30 cellular contexts compared by ENCODE assay signal in the genomic region with DNA sequence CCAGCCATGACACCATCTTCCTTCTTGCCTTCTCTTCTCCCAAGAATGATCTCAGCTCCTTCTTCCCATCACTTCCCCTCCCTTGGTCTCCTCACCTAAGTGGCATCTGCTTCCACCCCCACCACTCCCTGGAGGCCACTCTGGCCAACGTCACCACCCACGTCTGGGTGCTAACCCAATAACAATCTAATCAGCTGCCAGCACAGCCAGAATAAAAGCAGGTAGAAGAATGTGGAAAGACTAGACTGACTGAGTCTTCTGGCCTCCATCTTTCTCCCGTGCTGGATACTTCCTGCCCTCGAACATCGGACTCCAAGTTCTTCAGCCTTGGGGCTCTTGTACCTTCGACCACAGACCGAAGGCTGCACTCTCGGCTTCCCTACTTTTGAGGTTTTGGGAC.
"Had no signal": no experiment of that assay in that cellular context is flagged by ENCODE, and none has a peak within 500 bp of the region (broad histone marks: within the 10 kb centered on the region; RNA-seq: fewer than 3 reads in every experiment).

No MANE protein-coding gene starts in this region.

- ATAC-seq: activated CD4-positive, alpha-beta T cell treated with anti-CD3 and anti-CD28 coated beads for 36 hours; activated naive CD4-positive, alpha-beta T cell treated with anti-CD3 and anti-CD28 coated beads, Interleukin-2, amount 50 U/mL, for 72 hours; activated T-cell treated with anti-CD3 and anti-CD28 coated beads, Interleukin-2, amount 50 U/mL, for 4 hours; activated T-cell treated with anti-CD3 and anti-CD28 coated beads, Interleukin-2, amount 50 U/mL, for 72 hours; activated T-helper 17 cell treated with anti-CD3 and anti-CD28 coated beads, Interleukin-2, amount 50 U/mL, for 72 hours; body of pancreas had no signal

- H3K4me3 ChIP-seq: adrenal gland, body of pancreas, breast epithelium had no signal

- H3K27ac ChIP-seq: adrenal gland, body of pancreas, brain microvascular endothelial cell, breast epithelium, VCaP had no signal

- DNase-seq: activated B cell treated with CpG ODN at 0.5 μM for 24 hours; activated CD4-positive, alpha-beta memory T cell treated with anti-CD3 and anti-CD28 coated beads, Interleukin-2, amount 10 ng/mL, durations not matched to agents 7 days and 5 days; activated CD4-positive, alpha-beta T cell treated with anti-CD3 and anti-CD28 coated beads for 36 hours; activated CD4-positive, alpha-beta T cell treated with anti-CD3 and anti-CD28 coated beads for 48 hours; activated CD4-positive, alpha-beta T cell treated with anti-CD3 and anti-CD28 coated beads, Interleukin-2, amount 10 ng/mL, durations not matched to agents 7 days and 5 days; activated CD4-positive, alpha-beta T cell treated with anti-CD3 and anti-CD28 coated beads, Interleukin-2, amount 50 U/mL, for 48 hours; activated CD4-positive, CD25-positive, alpha-beta regulatory T cell treated with anti-CD3 and anti-CD28 coated beads, Interleukin-2, amount 50 U/mL, for 72 hours; activated CD8-positive, alpha-beta memory T cell treated with anti-CD3 and anti-CD28 coated beads, Interleukin-2, amount 50 U/mL, for 4 hours; activated effector memory CD4-positive, alpha-beta T cell treated with anti-CD3 and anti-CD28 coated beads, Interleukin-2, amount 50 U/mL, for 16 hours; activated gamma-delta T cell treated with Interleukin-2 at 50 U/mL for 16 hours; activated naive CD4-positive, alpha-beta T cell; activated naive CD4-positive, alpha-beta T cell treated with anti-CD3 and anti-CD28 coated beads for 36 hours; activated naive CD4-positive, alpha-beta T cell treated with anti-CD3 and anti-CD28 coated beads, Interleukin-2, amount 50 U/mL, for 16 hours; activated naive CD8-positive, alpha-beta T cell treated with anti-CD3 and anti-CD28 coated beads for 36 hours; activated T-cell treated with anti-CD3 and anti-CD28 coated beads for 4 hours; activated T-cell treated with anti-CD3 and anti-CD28 coated beads, Interleukin-2, amount 50 U/mL, for 1 hour; activated T-cell treated with anti-CD3 and anti-CD28 coated beads, Interleukin-2, amount 50 U/mL, for 4 hours; activated T-cell treated with anti-CD3 and anti-CD28 coated beads, Interleukin-2, amount 50 U/mL, for 72 hours; adrenal gland; amniotic stem cell; body of pancreas; brain microvascular endothelial cell; central memory CD4-positive, alpha-beta T cell; T-helper 1 cell; T-helper 2 cell; T-helper 9 cell had no signal
